Comparison of ENCODE assay signal across 35 cellular contexts in genomic region chr19:32456406-32456805, GRCh38.
"Had no signal": no experiment of that assay in that cellular context is flagged by ENCODE, and none has a peak within 500 bp of the region (broad histone marks: within the 10 kb centered on the region; RNA-seq: fewer than 3 reads in every experiment).

No MANE protein-coding gene starts in this region.

- DNase-seq: Karpas-422, Kasumi-1, MG63, MM.1S, MV-4-11, NCI-H1048, NCI-H1092, NCI-H1092 treated with DMSO at 0.1 percent for 48 hours, NCI-H1105, NCI-H1105 treated with DMSO at 0.1 percent for 48 hours, NCI-H1417, NCI-H1417 treated with DMSO at 0.1 percent for 48 hours, NCI-H1436, NCI-H1436 treated with DMSO at 0.1 percent for 48 hours, NCI-H146, NCI-H1694, NCI-H1694 treated with DMSO at 0.1 percent for 48 hours, NCI-H187, NCI-H187 treated with DMSO at 0.1 percent for 48 hours, NCI-H1930, NCI-H2029, NCI-H2029 treated with DMSO at 0.1 percent for 48 hours, NCI-H2081, NCI-H2081 treated with DMSO at 0.1 percent for 48 hours, NCI-H2107, NCI-H2171, NCI-H2171 treated with DMSO at 0.1 percent for 48 hours, NCI-H2227 treated with DMSO at 0.1 percent for 48 hours, NCI-H226, NCI-H345, NCI-H446, NCI-H446 treated with DMSO at 0.1 percent for 48 hours, NCI-H510A, NCI-H510A treated with DMSO at 0.1 percent for 48 hours, NCI-H524 had no signal

- H3K4me3 ChIP-seq: MG63 had no signal

- H3K9me3 ChIP-seq: MG63 had no signal

- H3K27me3 ChIP-seq: MG63 had no signal
